Comparison of ENCODE assay signal across 8 cellular contexts in genomic region chr3:146640955-146641867, GRCh38. TPM values are rescaled to one million over a fixed set of nuclear protein-coding genes. Genes with fewer than 3 reads are reported as not detected.
DNase-seq lines count a peak whose midpoint lies in the region; ATAC-seq and TF ChIP-seq lines count a peak whose summit lies in the region.

No MANE protein-coding gene starts in this region.

- DNase-seq in NCI-H1417 (lab: John Stamatoyannopoulos, UW) (peak in 2 of 3 experiments; percentile 30 to 79), NCI-H1417 treated with DMSO at 0.1 percent for 48 hours (lab: John Stamatoyannopoulos, UW) (no peak), NCI-H82 treated with DMSO at 0.1 percent for 48 hours (lab: John Stamatoyannopoulos, UW; ENCODE audit: unreplicated experiment) (peak; percentile 54), cerebellar cortex (ENCODE audit: low spot score) (peak; percentile 75), mesothelial cell of epicardium (ENCODE audit: low spot score in 2 of 2, unreplicated experiment in 2 of 2) (no peak)
- DNase-seq in activated CD4-positive, CD25-positive, alpha-beta regulatory T cell (lab: John Stamatoyannopoulos, UW) = no peak

- no peak overlapping the region for H3K4me3 Mint-ChIP-seq in mesothelial cell of epicardium

- H3K4me1 Mint-ChIP-seq in mesothelial cell of epicardium = no peaks in the 10 kb centered on the region

- no peaks in the 10 kb centered on the region for H3K9me3 Mint-ChIP-seq in mesothelial cell of epicardium

- no peak overlapping the region for H3K27ac Mint-ChIP-seq in mesothelial cell of epicardium

- H3K27me3 Mint-ChIP-seq in mesothelial cell of epicardium (ENCODE audit: low read depth) = no peaks in the 10 kb centered on the region

- peak; percentile 85 for TF ChIP-seq CTCF in mesothelial cell of epicardium (IDR thresholded peaks at IDR 0.05; ENCODE audit: unreplicated experiment)

- peak; percentile 50 for ATAC-seq in GM19468 (IDR thresholded peaks at IDR 0.05; ENCODE audit: extremely low read depth, unreplicated experiment)
- peak; percentile 62 for ATAC-seq in HG03457 (IDR thresholded peaks at IDR 0.05; ENCODE audit: unreplicated experiment)

- H3K36me3 Mint-ChIP-seq in mesothelial cell of epicardium = no peaks in the 10 kb centered on the region

RNA-seq across cellular contexts. Expression of gene PLSCR5, which starts 36.1 kb away (rescaled TPM):
- 0.20 TPM in 1 of 3 replicates, not detected in the others for total RNA-seq in mesothelial cell of epicardium

Comparison
In these comparisons a context has a peak if more than half of its experiments do, and no peak if none do; other contexts are left out.
1. DNase-seq: peak in NCI-H1417 (2 of 3), NCI-H82 treated with DMSO at 0.1 percent for 48 hours (single experiment) and cerebellar cortex (single experiment); none in NCI-H1417 treated with DMSO at 0.1 percent for 48 hours (single experiment), mesothelial cell of epicardium (0 of 2) and activated CD4-positive, CD25-positive, alpha-beta regulatory T cell (0 of 4).